Comparison of ENCODE assay signal across 8 cellular contexts in the genomic region with DNA sequence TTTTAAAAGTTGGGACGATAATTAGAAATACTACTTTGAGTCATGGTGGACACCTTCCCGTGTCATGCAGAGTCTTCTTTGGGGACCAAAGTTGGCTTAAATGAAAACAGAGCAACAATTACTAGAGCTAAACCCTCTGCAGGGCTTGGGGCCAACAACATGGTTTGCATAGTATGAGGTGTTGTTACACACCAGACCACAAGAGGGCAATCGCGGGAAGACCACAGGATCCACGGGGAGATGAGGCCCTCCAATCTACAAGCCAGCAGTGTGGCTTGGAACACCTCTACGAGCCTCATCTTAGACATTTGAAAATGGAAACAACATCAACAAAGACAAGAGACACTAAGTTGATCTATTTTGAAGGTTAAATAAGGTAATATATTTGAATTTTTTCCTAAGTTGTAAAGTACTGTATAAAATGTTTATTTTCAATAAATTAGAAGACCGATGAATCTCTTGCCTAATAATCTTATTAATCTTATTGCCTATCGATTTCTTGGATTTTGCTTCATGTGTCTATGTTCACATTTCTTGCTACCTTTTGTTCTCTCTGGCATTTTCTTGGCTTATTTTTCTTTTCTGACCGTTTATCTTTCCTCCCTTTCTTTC. TPM values are rescaled to one million over a fixed set of nuclear protein-coding genes. Genes with fewer than 3 reads are reported as not detected.
DNase-seq lines count a peak whose midpoint lies in the region; ATAC-seq and TF ChIP-seq lines count a peak whose summit lies in the region.

No MANE protein-coding gene starts in this region.

- peaks cover 5% of the 10 kb centered on the region for H3K4me1 Mint-ChIP-seq in chondrocyte (ENCODE audit: low read depth)

- no peaks in the 10 kb centered on the region for H3K27me3 ChIP-seq in HAP-1 (ENCODE audit: low read depth)
- H3K27me3 ChIP-seq in lower lobe of right lung (ENCODE audit: low read depth): no peaks in the 10 kb centered on the region

- H3K36me3 Mint-ChIP-seq in chondrocyte (ENCODE audit: low read depth): no peaks in the 10 kb centered on the region

- DNase-seq in COLO668 (lab: John Stamatoyannopoulos, UW; ENCODE audit: unreplicated experiment): peak; percentile 68
- DNase-seq in HAP-1 (ENCODE audit: low spot score in 2 of 2): peak; percentile 36 to 80
- peak; percentile 75 for DNase-seq in NCI-H345 (lab: John Stamatoyannopoulos, UW)
- DNase-seq in activated CD4-positive, alpha-beta T cell treated with anti-CD3 and anti-CD28 coated beads for 1 hour: peak; percentile 22
- DNase-seq in chondrocyte (ENCODE audit: low spot score): no peak
- DNase-seq in lower lobe of right lung: peak; percentile 53
- DNase-seq in stimulated activated CD8-positive, alpha-beta memory T cell treated with anti-CD3 and anti-CD28 coated beads, Interleukin-12 subunit alpha, Interleukin-12 subunit beta, amount 100 ng/mL, for 1 hour (ENCODE audit: low read depth): peak; percentile 38

- H3K36me3 ChIP-seq in HAP-1 (replicated peaks) (no peaks in the 10 kb centered on the region), lower lobe of right lung (no peaks in the 10 kb centered on the region)

- peak; percentile 82 for TF ChIP-seq CTCF in chondrocyte (IDR thresholded peaks at IDR 0.05)
- TF ChIP-seq CTCF in lower lobe of right lung (IDR thresholded peaks at IDR 0.05): peak; percentile 69

- H3K4me1 ChIP-seq in HAP-1 (no peaks in the 10 kb centered on the region), lower lobe of right lung (no peaks in the 10 kb centered on the region)

- no peak overlapping the region for H3K27ac Mint-ChIP-seq in chondrocyte (ENCODE audit: unreplicated experiment)

- H3K9me3 ChIP-seq in HAP-1 (no peaks in the 10 kb centered on the region), lower lobe of right lung (no peaks in the 10 kb centered on the region)

- in situ Hi-C loops in HAP-1 (cut with MboI; ENCODE audit: low sequenced_read_pairs): no loop called here

- ATAC-seq in lower lobe of right lung: peak; percentile 81 to 88
- no peak for ATAC-seq in GM18870 (IDR thresholded peaks at IDR 0.05; ENCODE audit: unreplicated experiment)

- intact Hi-C loops in lower lobe of right lung (cut with DNase I): no loop called here

- H3K27ac ChIP-seq in lower lobe of right lung: no peak overlapping the region

- no peaks in the 10 kb centered on the region for H3K9me3 Mint-ChIP-seq in chondrocyte (ENCODE audit: low read depth)

- H3K4me3 Mint-ChIP-seq in chondrocyte (ENCODE audit: unreplicated experiment): no peak overlapping the region

- peaks cover 2% of the 10 kb centered on the region for H3K27me3 Mint-ChIP-seq in chondrocyte (ENCODE audit: low read depth)

- H3K4me3 ChIP-seq in HAP-1: no peak overlapping the region
- no peak overlapping the region for H3K4me3 ChIP-seq in lower lobe of right lung

RNA-seq across cellular contexts. Expression of a gene that starts 8.2 kb away (rescaled TPM):
- total RNA-seq in chondrocyte (not detected in 3 replicates), lower lobe of right lung (not detected)

RNA-seq across cellular contexts. Expression of a gene that starts 10.1 kb away (rescaled TPM):
- total RNA-seq in chondrocyte (not detected in 3 replicates), lower lobe of right lung (not detected)

RNA-seq across cellular contexts. Expression of a gene that starts 27.3 kb away (rescaled TPM):
- total RNA-seq in chondrocyte (not detected in 3 replicates), lower lobe of right lung (not detected)

RNA-seq across cellular contexts. Expression of a gene that starts 38.4 kb away (rescaled TPM):
- total RNA-seq in chondrocyte: not detected in 3 replicates
- total RNA-seq in lower lobe of right lung: 0.24 TPM

RNA-seq across cellular contexts. Expression of a gene that starts 42.6 kb away (rescaled TPM):
- not detected in 3 replicates for total RNA-seq in chondrocyte
- not detected for total RNA-seq in lower lobe of right lung
